25 cellular contexts compared by ENCODE assay signal in genomic region chr14:39036760-39037159, GRCh38.
DNase-seq lines count a peak whose midpoint lies in the region; ATAC-seq, FAIRE-seq and TF ChIP-seq lines count a peak whose summit lies in the region.
"Had no signal": no experiment of that assay in that cellular context is flagged by ENCODE, and none has a peak within 500 bp of the region (broad histone marks: within the 10 kb centered on the region; RNA-seq: fewer than 3 reads in every experiment).

No MANE protein-coding gene starts in this region.

- SMC1A ChIA-PET in GM12878 (lab: Charles Lee; ENCODE audit: uncharacterized antibody, unreplicated experiment), result no interaction called here

- peaks cover 2% of the 10 kb centered on the region for H3K79me2 ChIP-seq in HepG2 (ENCODE audit: insufficient read depth, low read length)
- no peaks in the 10 kb centered on the region for H3K79me2 ChIP-seq in GM12878 (ENCODE audit: control insufficient read depth, insufficient read depth, low read length)

- no peaks in the 10 kb centered on the region for H3K9me3 ChIP-seq in HepG2 (ENCODE audit: low read length)
- no peaks in the 10 kb centered on the region for H3K9me3 ChIP-seq in right lobe of liver
- H3K9me3 ChIP-seq in GM12878 (replicated peaks; ENCODE audit: control insufficient read depth, insufficient read depth, low read length), result no peaks in the 10 kb centered on the region
- H3K9me3 ChIP-seq: BE2C, Caco-2 had no signal

- RAD21 ChIA-PET in GM12878 (lab: Charles Lee; ENCODE audit: unreplicated experiment), result no interaction called here

- H3K4me2 ChIP-seq in HepG2 (ENCODE audit: low read depth, low read length) (no peak overlapping the region), GM12878 (ENCODE audit: control insufficient read depth, insufficient read depth) (no peak overlapping the region)

- WGBS in HepG2 (ENCODE audit: low lambda C conversion rate), result 98% methylated on average over 5 of the region's 5 CpGs
- WGBS in right lobe of liver (ENCODE audit: insufficient coverage, low coverage, low lambda C conversion rate, missing lambda C conversion rate), result 95% methylated on average over 5 of the region's 5 CpGs
- WGBS in GM12878 (ENCODE audit: insufficient coverage, insufficient replicate concordance, low lambda C conversion rate, missing lambda C conversion rate), result 99% methylated on average over 5 of the region's 5 CpGs

- no peak overlapping the region for H2AFZ ChIP-seq in HepG2 (ENCODE audit: low read length)
- H2AFZ ChIP-seq in GM12878 (ENCODE audit: control insufficient read depth, low read depth, low read length), result no peak overlapping the region

- H3K27me3 ChIP-seq in HepG2 (ENCODE audit: control insufficient read depth in 1 of 2, insufficient read depth in 2 of 2, low read length in 2 of 2), result no peaks in the 10 kb centered on the region
- H3K27me3 ChIP-seq in right lobe of liver, result no peaks in the 10 kb centered on the region
- H3K27me3 ChIP-seq in GM12878 (replicated peaks in 1 of 2; ENCODE audit: control insufficient read depth in 2 of 2, insufficient read depth in 2 of 2, low read length in 1 of 2), result no peaks in the 10 kb centered on the region
- H3K27me3 ChIP-seq: BE2C; BLaER1 treated with 17β-estradiol and CSF1 and Interleukin-3, amounts not matched to agents 10 nM and 100 nM had no signal

- no peak for TF ChIP-seq RAD21 in HepG2 (CRISPR knock-in tag; IDR thresholded peaks at IDR 0.05)
- TF ChIP-seq RAD21 in GM12878 (IDR thresholded peaks at IDR 0.05; ENCODE audit: insufficient read depth, low read depth, low read length), result no peak

- H3K4me1 ChIP-seq in HepG2 (ENCODE audit: insufficient read depth, low read length) (no peaks in the 10 kb centered on the region), right lobe of liver (no peaks in the 10 kb centered on the region), GM12878 (ENCODE audit: control insufficient read depth, insufficient read depth, low read length) (no peaks in the 10 kb centered on the region)
- H3K4me1 ChIP-seq: BE2C, Caco-2 had no signal

- in situ Hi-C loops in HepG2 (cut with HindIII; ENCODE audit: extremely low pct_ligation_motif_present, low pct_unique_long_range_greater_than_20kb), result no loop called here
- in situ Hi-C loops in GM12878 (cut with MboI), result no loop called here

- FAIRE-seq in HepG2 (lab: Jason Lieb, UNC) (no peak), D721Med (lab: Jason Lieb, UNC) (peak; percentile 68), GM12878 (lab: Jason Lieb, UNC) (no peak)
- FAIRE-seq: A204.1, GM12891, GM19239 had no signal

- H3K9ac ChIP-seq in HepG2 (ENCODE audit: insufficient read depth, low read depth, low read length), result no peak overlapping the region
- no peak overlapping the region for H3K9ac ChIP-seq in GM12878 (ENCODE audit: control insufficient read depth, insufficient read depth, low read length)
- H3K9ac ChIP-seq: BLaER1 treated with 17β-estradiol and CSF1 and Interleukin-3, amounts not matched to agents 10 nM and 100 nM had no signal

- CTCF ChIA-PET in HepG2 (lab: Yijun Ruan, JAX; ENCODE audit: low intra/inter-chr PET ratio, low total read pairs) (no interaction called here), GM12878 (lab: Yijun Ruan, JAX) (no interaction called here)

- no peak for TF ChIP-seq EP300 in HepG2 (IDR thresholded peaks at IDR 0.05; ENCODE audit: low read depth in 2 of 2, low read length in 2 of 2)
- no peak for TF ChIP-seq EP300 in HepG2 (CRISPR knock-in tag; IDR thresholded peaks at IDR 0.05; ENCODE audit: borderline replicate concordance)
- TF ChIP-seq EP300 in GM12878 (IDR thresholded peaks at IDR 0.05; ENCODE audit: borderline replicate concordance in 1 of 2, control insufficient read depth in 1 of 2, low read depth in 2 of 2, low read length in 2 of 2), result no peak

- no peak overlapping the region for H3K27ac ChIP-seq in HepG2 (ENCODE audit: extremely low read length, insufficient read depth, low read length)
- H3K27ac ChIP-seq in right lobe of liver, result no peak overlapping the region
- no peak overlapping the region for H3K27ac ChIP-seq in GM12878 (ENCODE audit: control insufficient read depth, insufficient read depth)
- H3K27ac ChIP-seq: BLaER1 treated with 17β-estradiol and CSF1 and Interleukin-3, amounts not matched to agents 10 nM and 100 nM; C4-2B had no signal

- POLR2A ChIA-PET in HepG2 (lab: Yijun Ruan, JAX), result no interaction called here
- POLR2A ChIA-PET in GM12878 (lab: Charles Lee), result no interaction called here

- BruUV-seq in HepG2 (replicated peaks; lab: Mats Ljungman, UMichigan) (no TSS peak), GM12878 (replicated peaks; lab: Mats Ljungman, UMichigan) (TSS peak; percentile 38)

- ATAC-seq in HepG2 (no peak), right lobe of liver (no peak), GM12878 (no peak), GM19455 (IDR thresholded peaks at IDR 0.05; ENCODE audit: unreplicated experiment) (no peak)
- ATAC-seq: CD8-positive, alpha-beta T cell had no signal

- H4K20me1 ChIP-seq in HepG2 (ENCODE audit: insufficient read depth, low read length) (peaks cover 3% of the 10 kb centered on the region; the same call in 1 of the 2 replicates), GM12878 (ENCODE audit: control insufficient read depth, insufficient read depth) (no peaks in the 10 kb centered on the region)
- H4K20me1 ChIP-seq: BLaER1 treated with 17β-estradiol and CSF1 and Interleukin-3, amounts not matched to agents 10 nM and 100 nM had no signal

- intact Hi-C loops in HepG2 (cut with micrococcal nuclease; ENCODE audit: unreplicated experiment), result no loop called here
- intact Hi-C loops in right lobe of liver (cut with DNase I), result no loop called here
- intact Hi-C loops in GM12878 (cut with micrococcal nuclease; ENCODE audit: unreplicated experiment), result no loop called here

- H3K36me3 ChIP-seq in HepG2 (replicated peaks in 1 of 2; ENCODE audit: control insufficient read depth in 1 of 2, insufficient read depth in 2 of 2, low read length in 2 of 2) (peaks cover 40 to 92% of the 10 kb centered on the region in 2 experiments), right lobe of liver (peaks cover 0 to 72% (median 44%) of the 10 kb centered on the region in 4 donors), GM12878 (ENCODE audit: control insufficient read depth in 2 of 2, insufficient read depth in 2 of 2, low read length in 1 of 2) (peaks cover 2 to 30% of the 10 kb centered on the region in 2 experiments)

- TF ChIP-seq POLR2A in HepG2 (IDR thresholded peaks at IDR 0.05; ENCODE audit: insufficient read depth in 1 of 2, low read depth in 2 of 2, low read length in 2 of 2), result no peak; a peak in 1 of 4 replicates
- TF ChIP-seq POLR2A in right lobe of liver (IDR thresholded peaks at IDR 0.05), result no peak
- TF ChIP-seq POLR2A in GM12878 (IDR thresholded peaks at IDR 0.05; ENCODE audit: low read depth, low read length), result no peak

- TF ChIP-seq CTCF in HepG2 (CRISPR knock-in tag; IDR thresholded peaks at IDR 0.05) (no peak), right lobe of liver (IDR thresholded peaks at IDR 0.05) (no peak), D721Med (IDR thresholded peaks at IDR 0.05; ENCODE audit: insufficient read depth, missing control alignments) (no peak), GM12878 (IDR thresholded peaks at IDR 0.05 in 2 of 3, conservative IDR thresholded peaks at IDR 0.05 in 1 of 3; ENCODE audit: control insufficient read depth in 2 of 3, extremely low read depth in 1 of 3, insufficient read depth in 1 of 3, low read depth in 3 of 3, low read length in 3 of 3) (no peak)

- DNase-seq in HepG2 (ENCODE audit: low spot score), result no peak
- DNase-seq in right lobe of liver, result no peak
- no peak for DNase-seq in D721Med (ENCODE audit: insufficient read length, low spot score)
- no peak for DNase-seq in GM12878 (ENCODE audit: low read depth, low spot score)
- DNase-seq in NK-92 (lab: John Stamatoyannopoulos, UW; ENCODE audit: unreplicated experiment), result no peak
- DNase-seq: 8988T; ACHN; BE2C; Caco-2; Calu3; CD4-positive, alpha-beta T cell; CD8-positive, alpha-beta T cell; DMS 273 treated with DMSO at 0.1 percent for 48 hours; DMS153; DMS53; DMS79; DND-41; EL; GDM1 had no signal

- H3K4me3 ChIP-seq in HepG2 (replicated peaks in 1 of 3; ENCODE audit: insufficient read depth in 1 of 3, low read depth in 2 of 3, low read length in 3 of 3) (no peak overlapping the region), right lobe of liver (no peak overlapping the region), GM12878 (no peak overlapping the region)
- H3K4me3 ChIP-seq: BLaER1 treated with 17β-estradiol and CSF1 and Interleukin-3, amounts not matched to agents 10 nM and 100 nM had no signal

TF ChIP-seq in HepG2, 621 proteins besides CTCF, POLR2A, EP300 and RAD21 (continues in another document):
- TF ChIP-seq NBN (conservative IDR thresholded peaks at IDR 0.05) (0 out of 2 replicates have a peak, but pooled peaks have one; percentile 34), SKI (IDR thresholded peaks at IDR 0.05; ENCODE audit: partially characterized antibody) (no peak), SMYD3 (CRISPR knock-in tag; IDR thresholded peaks at IDR 0.05) (0 out of 2 replicates have a peak, but pooled peaks have one; percentile 37)

TF ChIP-seq in GM12878, 131 proteins besides CTCF, POLR2A, EP300 and RAD21 (continues in another document):
- TF ChIP-seq NBN (IDR thresholded peaks at IDR 0.05) (no peak), EED (IDR thresholded peaks at IDR 0.05; ENCODE audit: low read depth) (no peak), ETV6 (conservative IDR thresholded peaks at IDR 0.05 in 1 of 2, IDR thresholded peaks at IDR 0.05 in 1 of 2; ENCODE audit: borderline replicate concordance in 1 of 2, low read depth in 1 of 2) (no peak), SIN3A (IDR thresholded peaks at IDR 0.05; ENCODE audit: low read depth, low read length) (no peak), POLR2AphosphoS2 (IDR thresholded peaks at IDR 0.05; ENCODE audit: low read depth, low read length) (no peak), SUPT20H (IDR thresholded peaks at IDR 0.05; ENCODE audit: borderline replicate concordance, control insufficient read depth, low read depth, low read length) (no peak), SUZ12 (IDR thresholded peaks at IDR 0.05; ENCODE audit: unreplicated experiment) (no peak), BCL11A (IDR thresholded peaks at IDR 0.05; ENCODE audit: low read depth, low read length) (no peak), FOS (IDR thresholded peaks at IDR 0.05; ENCODE audit: borderline replicate concordance, extremely low read depth, insufficient read length) (no peak), NR2F1 (conservative IDR thresholded peaks at IDR 0.05) (no peak), MAX (IDR thresholded peaks at IDR 0.05; ENCODE audit: low read depth, low read length) (no peak), NFYA (IDR thresholded peaks at IDR 0.05; ENCODE audit: borderline replicate concordance, low read depth, low read length) (no peak)

Comparison
In these comparisons a context has a peak if more than half of its experiments do, and no peak if none do; other contexts are left out.
1. Of the 75 proteins assayed by ChIP-seq in both HepG2 and GM12878: peak only in HepG2: NBN; only in GM12878: none; in both: none; in neither: 73; mixed calls (peak in some experiments, not most) for 1.